Comparison of ENCODE assay signal across 1 cellular context in genomic region chr7:25068814-25069213, GRCh38.
TF ChIP-seq lines count a peak whose summit lies in the region.

No MANE protein-coding gene starts in this region.

TF ChIP-seq in IMR-90, 13 proteins besides CTCF, POLR2A, EP300 and RAD21 (continued from another document):
- TF ChIP-seq USF2 (IDR thresholded peaks at IDR 0.05; ENCODE audit: low read depth, low read length) (no peak), ELK1 (IDR thresholded peaks at IDR 0.05; ENCODE audit: borderline replicate concordance, low read depth, low read length) (no peak), RFX5 (IDR thresholded peaks at IDR 0.05; ENCODE audit: low read depth, low read length) (no peak), MAZ (IDR thresholded peaks at IDR 0.05; ENCODE audit: borderline replicate concordance, low read depth, low read length) (no peak), MXI1 (IDR thresholded peaks at IDR 0.05; ENCODE audit: borderline replicate concordance, low read depth, low read length) (no peak), FOS (IDR thresholded peaks at IDR 0.05; ENCODE audit: low read depth, low read length) (no peak), CHD1 (IDR thresholded peaks at IDR 0.05; ENCODE audit: low read depth, low read length) (no peak)
